23 cellular contexts compared by ENCODE assay signal in genomic region chrX:7582191-7582590, GRCh38.
A peak's percentile ranks its signal among the peaks of the same experiment; 100 is the strongest.
DNase-seq lines count a peak whose midpoint lies in the region; ATAC-seq and FAIRE-seq lines count a peak whose summit lies in the region.
"Had no signal": no experiment of that assay in that cellular context is flagged by ENCODE, and none has a peak within 500 bp of the region (broad histone marks: within the 10 kb centered on the region; RNA-seq: fewer than 3 reads in every experiment).

No MANE protein-coding gene starts in this region.

- H3K4me1 Mint-ChIP-seq in activated T-helper 2 cell treated with anti-CD3 and anti-CD28 coated beads, Interferon-gamma antibody, Interleukin-2, Interleukin-4, amounts not matched to agents 10 μg/mL and 5 μg/mL and 100 μg/mL, durations not matched to agents 14 hours and 24 hours and 36 hours (ENCODE audit: low read depth): no peaks in the 10 kb centered on the region
- H3K4me1 Mint-ChIP-seq: activated naive CD8-positive, alpha-beta T cell treated with anti-CD3 and anti-CD28 coated beads, Interleukin-2, amount 50 U/mL, for 24 hours; activated T-helper 17 cell treated with anti-CD3 and anti-CD28 coated beads, Interleukin-2, amount 50 U/mL, for 72 hours; memory B cell; stimulated activated memory B cell treated with anti-CD40 and anti-IgM and Interleukin-4, amounts not matched to agents 10 μg/mL and 1 μg/mL and 100 μg/mL, for 72 hours had no signal

- H3K27me3 Mint-ChIP-seq in activated T-helper 2 cell treated with anti-CD3 and anti-CD28 coated beads, Interferon-gamma antibody, Interleukin-2, Interleukin-4, amounts not matched to agents 10 μg/mL and 5 μg/mL and 100 μg/mL, durations not matched to agents 14 hours and 24 hours and 36 hours (ENCODE audit: low read depth): no peaks in the 10 kb centered on the region
- H3K27me3 Mint-ChIP-seq: activated naive CD8-positive, alpha-beta T cell treated with anti-CD3 and anti-CD28 coated beads, Interleukin-2, amount 50 U/mL, for 24 hours; activated T-helper 17 cell treated with anti-CD3 and anti-CD28 coated beads, Interleukin-2, amount 50 U/mL, for 72 hours; memory B cell; stimulated activated memory B cell treated with anti-CD40 and anti-IgM and Interleukin-4, amounts not matched to agents 10 μg/mL and 1 μg/mL and 100 μg/mL, for 72 hours had no signal

- ATAC-seq in HG03520 (IDR thresholded peaks at IDR 0.05; ENCODE audit: unreplicated experiment) (no peak), GM18868 (IDR thresholded peaks at IDR 0.05; ENCODE audit: unreplicated experiment) (no peak)
- ATAC-seq: activated naive CD8-positive, alpha-beta T cell treated with anti-CD3 and anti-CD28 coated beads, Interleukin-2, amount 50 U/mL, for 24 hours; activated T-helper 17 cell treated with anti-CD3 and anti-CD28 coated beads, Interleukin-2, amount 50 U/mL, for 72 hours; left cardiac atrium; SK-N-SH treated with all-trans-retinoic acid at 6 μM for 48 hours; stimulated activated memory B cell treated with anti-CD40 and anti-IgM and Interleukin-4, amounts not matched to agents 10 μg/mL and 1 μg/mL and 100 μg/mL, for 72 hours had no signal

- peak; percentile 9 for FAIRE-seq in islet of Langerhans (lab: Jason Lieb, UNC)
- FAIRE-seq: colon, GM12892, urothelium cell line had no signal

- in situ Hi-C loops in Caki2 (cut with HindIII; ENCODE audit: low pct_unique_long_range_greater_than_20kb, low sequenced_read_pairs): no loop called here

- H3K36me3 Mint-ChIP-seq in activated T-helper 2 cell treated with anti-CD3 and anti-CD28 coated beads, Interferon-gamma antibody, Interleukin-2, Interleukin-4, amounts not matched to agents 10 μg/mL and 5 μg/mL and 100 μg/mL, durations not matched to agents 14 hours and 24 hours and 36 hours (ENCODE audit: low read depth): no peaks in the 10 kb centered on the region
- H3K36me3 Mint-ChIP-seq: memory B cell; stimulated activated memory B cell treated with anti-CD40 and anti-IgM and Interleukin-4, amounts not matched to agents 10 μg/mL and 1 μg/mL and 100 μg/mL, for 72 hours had no signal

- DNase-seq in Caki2 (ENCODE audit: low read depth) (peak; percentile 39), NCI-H2029 (lab: John Stamatoyannopoulos, UW) (peak; percentile 44), NCI-H69 (lab: John Stamatoyannopoulos, UW) (peak; percentile 85), hepatic stellate cell (ENCODE audit: low spot score) (no peak)
- DNase-seq in activated T-helper 2 cell treated with anti-CD3 and anti-CD28 coated beads, Interferon-gamma antibody, Interleukin-2, Interleukin-4, amounts not matched to agents 10 μg/mL and 5 μg/mL and 100 μg/mL, durations not matched to agents 14 hours and 24 hours and 36 hours (ENCODE audit: low spot score): no peak
- DNase-seq: activated naive CD8-positive, alpha-beta T cell treated with anti-CD3 and anti-CD28 coated beads, Interleukin-2, amount 50 U/mL, for 24 hours; DMS53; endodermal cell; esophagus squamous epithelium; GM23248; left cardiac atrium; NCI-H1436; NCI-H446 treated with DMSO at 0.1 percent for 48 hours had no signal

- intact Hi-C loops in activated T-helper 2 cell treated with anti-CD3 and anti-CD28 coated beads, Interferon-gamma antibody, Interleukin-2, Interleukin-4, amounts not matched to agents 10 μg/mL and 5 μg/mL and 100 μg/mL, durations not matched to agents 14 hours and 24 hours and 36 hours (cut with micrococcal nuclease): no loop called here

- no peak overlapping the region for H3K27ac Mint-ChIP-seq in activated T-helper 2 cell treated with anti-CD3 and anti-CD28 coated beads, Interferon-gamma antibody, Interleukin-2, Interleukin-4, amounts not matched to agents 10 μg/mL and 5 μg/mL and 100 μg/mL, durations not matched to agents 14 hours and 24 hours and 36 hours
- H3K27ac Mint-ChIP-seq: activated naive CD8-positive, alpha-beta T cell treated with anti-CD3 and anti-CD28 coated beads, Interleukin-2, amount 50 U/mL, for 24 hours; activated T-helper 17 cell treated with anti-CD3 and anti-CD28 coated beads, Interleukin-2, amount 50 U/mL, for 72 hours; endodermal cell; memory B cell; stimulated activated memory B cell treated with anti-CD40 and anti-IgM and Interleukin-4, amounts not matched to agents 10 μg/mL and 1 μg/mL and 100 μg/mL, for 72 hours had no signal

- H3K4me3 Mint-ChIP-seq in activated T-helper 2 cell treated with anti-CD3 and anti-CD28 coated beads, Interferon-gamma antibody, Interleukin-2, Interleukin-4, amounts not matched to agents 10 μg/mL and 5 μg/mL and 100 μg/mL, durations not matched to agents 14 hours and 24 hours and 36 hours (ENCODE audit: low read depth): no peak overlapping the region
- H3K4me3 Mint-ChIP-seq: activated naive CD8-positive, alpha-beta T cell treated with anti-CD3 and anti-CD28 coated beads, Interleukin-2, amount 50 U/mL, for 24 hours; activated T-helper 17 cell treated with anti-CD3 and anti-CD28 coated beads, Interleukin-2, amount 50 U/mL, for 72 hours; endodermal cell; memory B cell; stimulated activated memory B cell treated with anti-CD40 and anti-IgM and Interleukin-4, amounts not matched to agents 10 μg/mL and 1 μg/mL and 100 μg/mL, for 72 hours had no signal

- H3K9me3 Mint-ChIP-seq in activated T-helper 2 cell treated with anti-CD3 and anti-CD28 coated beads, Interferon-gamma antibody, Interleukin-2, Interleukin-4, amounts not matched to agents 10 μg/mL and 5 μg/mL and 100 μg/mL, durations not matched to agents 14 hours and 24 hours and 36 hours: no peaks in the 10 kb centered on the region
- H3K9me3 Mint-ChIP-seq: activated naive CD8-positive, alpha-beta T cell treated with anti-CD3 and anti-CD28 coated beads, Interleukin-2, amount 50 U/mL, for 24 hours; activated T-helper 17 cell treated with anti-CD3 and anti-CD28 coated beads, Interleukin-2, amount 50 U/mL, for 72 hours; memory B cell had no signal

Comparison
In these comparisons a context has a peak if more than half of its experiments do, and no peak if none do; other contexts are left out.
1. DNase-seq: peak in Caki2 (single experiment), NCI-H2029 (single experiment) and NCI-H69 (single experiment); none in hepatic stellate cell (single experiment) and activated T-helper 2 cell treated with anti-CD3 and anti-CD28 coated beads, Interferon-gamma antibody, Interleukin-2, Interleukin-4, amounts not matched to agents 10 μg/mL and 5 μg/mL and 100 μg/mL, durations not matched to agents 14 hours and 24 hours and 36 hours (single experiment).